ENCODE assay signal across 8 cellular contexts in genomic region chr10:38094158-38094922, GRCh38. TPM values are rescaled to one million over a fixed set of nuclear protein-coding genes. Genes with fewer than 3 reads are reported as not detected.
DNase-seq lines count a peak whose midpoint lies in the region; ATAC-seq and TF ChIP-seq lines count a peak whose summit lies in the region.

TSS of gene ZNF37A (plus strand) at chr10:38094337. CDS start at chr10:38096618, 2,281 bp downstream.

- H3K4me3 Mint-ChIP-seq in activated T-helper 17 cell treated with anti-CD3 and anti-CD28 coated beads, Interleukin-2, amount 50 U/mL, for 72 hours, result peak within 1 kb of the TSS; percentile 97
- peak within 1 kb of the TSS; percentile 95 for H3K4me3 Mint-ChIP-seq in natural killer cell

- intact Hi-C loops in natural killer cell (cut with micrococcal nuclease), result loop anchor here (1.0 kb wide), 2 partner anchors 84 to 118 kb away; partner anchors contain the start of genes ZNF25 and ZNF33A

- H3K27ac ChIP-seq in RWPE1, result peak within 1 kb of the TSS; percentile 79

- DNase-seq in Daoy (ENCODE audit: low read depth), result peak; percentile 94
- peak; percentile 69 for DNase-seq in GOT3 (lab: John Stamatoyannopoulos, UW)
- peak; percentile 93 for DNase-seq in LNCaP clone FGC (ENCODE audit: low read depth)
- peak; percentile 83 for DNase-seq in RWPE1 (ENCODE audit: low spot score)
- DNase-seq in fibroblast of mammary gland (ENCODE audit: low read depth), result peak; percentile 97
- peak; percentile 78 for DNase-seq in natural killer cell
- DNase-seq in stimulated activated naive CD4-positive, alpha-beta T cell treated with Interleukin-2 at 50 U/mL for 16 hours (lab: John Stamatoyannopoulos, UW), result peak; percentile 93

- H3K4me3 ChIP-seq in LNCaP clone FGC (ENCODE audit: low read depth, low read length), result peak within 1 kb of the TSS; percentile 73
- H3K4me3 ChIP-seq in fibroblast of mammary gland (ENCODE audit: control insufficient read depth, low read depth, low read length), result peak within 1 kb of the TSS; percentile 86

- no peaks in the 10 kb centered on the region for H3K9me3 Mint-ChIP-seq in activated T-helper 17 cell treated with anti-CD3 and anti-CD28 coated beads, Interleukin-2, amount 50 U/mL, for 72 hours
- H3K9me3 Mint-ChIP-seq in natural killer cell, result no peaks in the 10 kb centered on the region

- peaks cover 55% of the 10 kb centered on the region for H3K36me3 Mint-ChIP-seq in activated T-helper 17 cell treated with anti-CD3 and anti-CD28 coated beads, Interleukin-2, amount 50 U/mL, for 72 hours (ENCODE audit: low read depth)
- H3K36me3 Mint-ChIP-seq in natural killer cell, result peaks cover 14% of the 10 kb centered on the region

- peak; percentile 98 for ATAC-seq in activated T-helper 17 cell treated with anti-CD3 and anti-CD28 coated beads, Interleukin-2, amount 50 U/mL, for 72 hours (replicated peaks)
- peak; percentile 92 to 98 (median 95) for ATAC-seq in natural killer cell

- TF ChIP-seq CTCF in LNCaP clone FGC (IDR thresholded peaks at IDR 0.05; ENCODE audit: control insufficient read depth, extremely low read depth, insufficient read depth) (peak; percentile 18; the same call in 1 of the 2 replicates), RWPE1 (conservative IDR thresholded peaks at IDR 0.05; ENCODE audit: low read depth) (no peak), fibroblast of mammary gland (conservative IDR thresholded peaks at IDR 0.05; ENCODE audit: control insufficient read depth, insufficient read depth, low read depth, low read length) (no peak), natural killer cell (IDR thresholded peaks at IDR 0.05) (no peak)

- CTCF ChIA-PET in RWPE1 (lab: Yijun Ruan, JAX), result interaction anchor here (0.6 kb wide), 1 partner anchor 105 kb away, joined by 7 read pairs; no protein-coding TSS in a partner anchor

- no peaks in the 10 kb centered on the region for H3K27me3 Mint-ChIP-seq in activated T-helper 17 cell treated with anti-CD3 and anti-CD28 coated beads, Interleukin-2, amount 50 U/mL, for 72 hours
- no peaks in the 10 kb centered on the region for H3K27me3 Mint-ChIP-seq in natural killer cell (ENCODE audit: low read depth in 2 of 2)

- POLR2A ChIA-PET in RWPE1 (lab: Yijun Ruan, JAX; ENCODE audit: low non-redundant PET), result no interaction called here

- H3K4me1 Mint-ChIP-seq in activated T-helper 17 cell treated with anti-CD3 and anti-CD28 coated beads, Interleukin-2, amount 50 U/mL, for 72 hours, result peaks cover 15% of the 10 kb centered on the region
- peaks cover 31 to 38% of the 10 kb centered on the region in 2 donors for H3K4me1 Mint-ChIP-seq in natural killer cell

- H3K27ac Mint-ChIP-seq in activated T-helper 17 cell treated with anti-CD3 and anti-CD28 coated beads, Interleukin-2, amount 50 U/mL, for 72 hours, result peak within 1 kb of the TSS; percentile 91
- H3K27ac Mint-ChIP-seq in natural killer cell, result peak within 1 kb of the TSS; percentile 90 to 93

RNA-seq across cellular contexts. Expression of gene ZNF37A, which starts in this region (rescaled TPM):
- total RNA-seq in Daoy (2014; rRNA removed; shearing (Covaris generic)), result 2.7 and 6.9 TPM in 2 replicates
- total RNA-seq in activated T-helper 17 cell treated with anti-CD3 and anti-CD28 coated beads, Interleukin-2, amount 50 U/mL, for 72 hours, result 10 to 100 TPM; 27.8 to 53.4 TPM
- total RNA-seq in natural killer cell, result 10 to 100 TPM; 11.3 to 22.2 (median 19.5) TPM

Comparison
In these comparisons a context has a peak if more than half of its experiments do, and no peak if none do; other contexts are left out.
1. Peak in every context shown above with its lines: DNase-seq, ATAC-seq, H3K4me3 ChIP-seq and H3K27ac ChIP-seq.